ENCODE assay signal across 8 cellular contexts in genomic region chr15:68821190-68821897, GRCh38. TPM values are rescaled to one million over a fixed set of nuclear protein-coding genes. Genes with fewer than 3 reads are reported as not detected.
DNase-seq lines count a peak whose midpoint lies in the region; ATAC-seq and TF ChIP-seq lines count a peak whose summit lies in the region.

No MANE protein-coding gene starts in this region.

- H3K4me2 ChIP-seq in hepatocyte, result peak overlapping the region; percentile 83

- H3K36me3 ChIP-seq in BJ (ENCODE audit: control insufficient read depth, insufficient read depth, low read length) (no peaks in the 10 kb centered on the region), hepatocyte (replicated peaks; ENCODE audit: insufficient read depth, low read depth) (no peaks in the 10 kb centered on the region)

- H3K9me2 ChIP-seq in hepatocyte (replicated peaks; ENCODE audit: insufficient read depth), result no peaks in the 10 kb centered on the region

- H3K4me3 ChIP-seq in BJ (ENCODE audit: low read depth, low read length) (peak overlapping the region; percentile 99), hepatocyte (peak overlapping the region; percentile 51), skin epidermis (peak overlapping the region; percentile 65 to 98 (median 93))

- CTCF ChIA-PET in BJ (lab: Yijun Ruan, JAX), result no interaction called here

- peak overlapping the region; percentile 65 for H3K27ac ChIP-seq in hepatocyte
- H3K27ac ChIP-seq in skin epidermis, result peak overlapping the region; percentile 46 to 100 (median 99)

- intact Hi-C loops in posterior vena cava (cut with DNase I), result no loop called here

- peak overlapping the region; percentile 34 for H2AFZ ChIP-seq in hepatocyte

- peaks cover 58% of the 10 kb centered on the region for H3K79me2 ChIP-seq in hepatocyte

- WGBS in hepatocyte (ENCODE audit: low lambda C conversion rate, missing lambda C conversion rate), result 2% methylated on average over 15 of the region's 63 CpGs

- peak; percentile 25 for ATAC-seq in GM19397 (IDR thresholded peaks at IDR 0.05; ENCODE audit: unreplicated experiment)
- ATAC-seq in HG03565 (IDR thresholded peaks at IDR 0.05; ENCODE audit: unreplicated experiment), result peak; percentile 2

- H3K4me1 ChIP-seq in hepatocyte (ENCODE audit: insufficient read depth), result peaks cover 9% of the 10 kb centered on the region

- peaks cover under 1% of the 10 kb centered on the region for H4K20me1 ChIP-seq in hepatocyte (ENCODE audit: insufficient read depth, poor library complexity, severe bottlenecking)

- H3K9me3 ChIP-seq in hepatocyte (ENCODE audit: low read depth), result no peaks in the 10 kb centered on the region

- DNase-seq in BJ (ENCODE audit: low read depth) (no peak), hepatocyte (ENCODE audit: low spot score) (no peak), posterior vena cava (ENCODE audit: low spot score) (no peak)
- DNase-seq in activated naive CD4-positive, alpha-beta T cell treated with anti-CD3 and anti-CD28 coated beads, Interleukin-2, amount 50 U/mL, for 16 hours, result peak; percentile 28
- no peak for DNase-seq in activated CD4-positive, CD25-positive, alpha-beta regulatory T cell (lab: John Stamatoyannopoulos, UW)

- no peak for TF ChIP-seq CTCF in BJ (IDR thresholded peaks at IDR 0.05; ENCODE audit: insufficient read depth, low read depth, low read length)
- TF ChIP-seq CTCF in hepatocyte (IDR thresholded peaks at IDR 0.05; ENCODE audit: poor library complexity), result no peak

- H3K27me3 ChIP-seq in BJ (ENCODE audit: control insufficient read depth, insufficient read depth, low read length), result no peaks in the 10 kb centered on the region
- no peaks in the 10 kb centered on the region for H3K27me3 ChIP-seq in hepatocyte

- POLR2A ChIA-PET in BJ (lab: Charles Lee), result no interaction called here

RNA-seq across cellular contexts. Expression of gene ANP32A, which starts 0.6 kb away (rescaled TPM):
- 36.2 and 60.3 TPM in 2 replicates for polyA plus RNA-seq in BJ (2011; rRNA removed)
- 16.6 and 22.4 TPM in 2 replicates for polyA minus RNA-seq in BJ (2011; rRNA and poly(A)+ RNA removed)
- 59.4 and 81.8 TPM in 2 replicates for total RNA-seq in hepatocyte
- polyA plus RNA-seq in hepatocyte, result 114 and 120 TPM in 2 replicates
- total RNA-seq in posterior vena cava, result 10 to 100 TPM; 82.4 to 94.8 TPM
